1 cellular context compared by ENCODE assay signal in genomic region chr19:56476671-56477428, GRCh38.
TF ChIP-seq lines count a peak whose summit lies in the region.

ZNF667 (minus strand) TSS chr19:56477345; CDS start chr19:56462370, 14,975 bp downstream.

TF ChIP-seq in HEK293, 187 proteins besides CTCF, POLR2A, EP300 and RAD21 (continued from another document):
- no peak for TF ChIP-seq SP2 (tag by site-specific recombination; IDR thresholded peaks at IDR 0.05)
- TF ChIP-seq ZFHX2 (tag by site-specific recombination; conservative IDR thresholded peaks at IDR 0.05): peak; percentile 98
- TF ChIP-seq ZNF654 (tag by site-specific recombination; IDR thresholded peaks at IDR 0.05; ENCODE audit: low read depth): no peak
- no peak for TF ChIP-seq ZNF16 (tag by site-specific recombination; IDR thresholded peaks at IDR 0.05; ENCODE audit: low read depth)
- TF ChIP-seq MYNN (tag by site-specific recombination; IDR thresholded peaks at IDR 0.05; ENCODE audit: borderline replicate concordance): no peak
- TF ChIP-seq ZNF785 (tag by site-specific recombination; IDR thresholded peaks at IDR 0.05): peak; percentile 92
- TF ChIP-seq PRDM10 (tag by site-specific recombination; IDR thresholded peaks at IDR 0.05): no peak
- TF ChIP-seq ZNF692 (tag by site-specific recombination; IDR thresholded peaks at IDR 0.05): no peak
- 0 out of 2 replicates have a peak, but pooled peaks have one; percentile 53 for TF ChIP-seq PBX3 (CRISPR knock-in tag; IDR thresholded peaks at IDR 0.05)
- peak; percentile 85 for TF ChIP-seq EGR2 (tag by site-specific recombination; IDR thresholded peaks at IDR 0.05; ENCODE audit: low read depth)
- TF ChIP-seq ZBTB8A (tag by site-specific recombination; IDR thresholded peaks at IDR 0.05): peak; percentile 36; the same call in 1 of the 2 replicates
TF ChIP-seq in HEK293: peak in this region for 6.
